Comparison of ENCODE assay signal across 8 cellular contexts in the genomic region with DNA sequence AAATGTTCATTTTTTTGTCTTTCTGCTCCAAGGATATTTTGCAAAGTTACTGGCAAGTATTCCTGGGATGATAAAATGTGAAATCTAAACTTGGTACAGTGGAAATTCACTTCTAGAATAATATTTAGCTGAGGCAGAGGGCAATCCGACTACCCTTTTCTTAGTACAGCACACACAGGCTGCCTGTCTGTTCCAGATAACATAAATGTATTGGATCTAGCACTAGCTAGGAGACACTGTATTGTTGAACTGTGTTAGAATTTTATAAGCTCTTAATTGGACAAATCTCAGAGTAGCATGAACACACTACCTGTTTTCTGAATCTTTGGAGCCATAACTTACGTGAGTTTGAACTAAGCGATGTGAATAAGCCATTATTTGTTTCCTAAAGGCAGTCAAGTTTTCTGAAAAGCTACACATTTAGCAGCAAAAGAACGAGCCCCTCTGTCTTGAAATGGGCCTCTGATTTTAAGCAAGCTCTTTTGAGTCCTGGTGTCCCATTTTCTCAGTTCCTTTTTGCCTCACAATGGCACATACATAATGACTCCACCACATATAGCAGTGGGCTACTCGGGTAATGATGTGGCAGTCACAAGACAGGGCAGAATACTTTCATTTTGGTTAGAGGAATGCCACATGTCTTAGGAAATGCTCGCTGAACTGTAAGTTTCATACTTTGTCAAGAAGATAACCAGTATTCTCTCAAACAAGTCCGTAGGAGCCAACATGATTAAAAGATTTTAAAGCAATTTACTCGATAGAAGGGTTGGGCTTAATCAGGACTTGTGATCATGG.
DNase-seq lines count a peak whose midpoint lies in the region; ATAC-seq, FAIRE-seq and TF ChIP-seq lines count a peak whose summit lies in the region.

No MANE protein-coding gene starts in this region.

- no peak overlapping the region for H3K9ac ChIP-seq in HepG2 (ENCODE audit: insufficient read depth, low read depth, low read length)

- TF ChIP-seq CTCF in HepG2 (CRISPR knock-in tag; IDR thresholded peaks at IDR 0.05) = no peak
- no peak for TF ChIP-seq CTCF in transverse colon (IDR thresholded peaks at IDR 0.05)

- H3K4me3 Mint-ChIP-seq in activated naive CD4-positive, alpha-beta T cell treated with anti-CD3 and anti-CD28 coated beads, Interleukin-2, amount 10 ng/mL, durations not matched to agents 7 days and 5 days = peak overlapping the region; percentile 79

- BruUV-seq in HepG2 (replicated peaks; lab: Mats Ljungman, UMichigan) = no TSS peak

- H3K27ac ChIP-seq in HepG2 (ENCODE audit: extremely low read length, insufficient read depth, low read length) (no peak overlapping the region), transverse colon (peak overlapping the region; percentile 28 to 67 (median 44))

- intact Hi-C loops in HepG2 (cut with micrococcal nuclease; ENCODE audit: unreplicated experiment) = no loop called here
- intact Hi-C loops in transverse colon (cut with DNase I; ENCODE audit: low total_unique reads) = no loop called here

- H3K4me1 ChIP-seq in HepG2 (ENCODE audit: insufficient read depth, low read length) (peaks cover 14% of the 10 kb centered on the region), transverse colon (peaks cover 0 to 5% (median 2%) of the 10 kb centered on the region in 4 donors)

- H4K20me1 ChIP-seq in HepG2 (ENCODE audit: insufficient read depth, low read length) = no peaks in the 10 kb centered on the region

- H3K27me3 ChIP-seq in HepG2 (ENCODE audit: control insufficient read depth in 1 of 2, insufficient read depth in 2 of 2, low read length in 2 of 2) (0 out of 5 replicates have a peak, but pooled peaks cover 0 to 6% of the 10 kb centered on the region in 2 experiments), transverse colon (no peaks in the 10 kb centered on the region)

- H3K27ac Mint-ChIP-seq in activated naive CD4-positive, alpha-beta T cell treated with anti-CD3 and anti-CD28 coated beads, Interleukin-2, amount 10 ng/mL, durations not matched to agents 7 days and 5 days = peak overlapping the region; percentile 92

- H3K9me3 Mint-ChIP-seq in activated naive CD4-positive, alpha-beta T cell treated with anti-CD3 and anti-CD28 coated beads, Interleukin-2, amount 10 ng/mL, durations not matched to agents 7 days and 5 days = no peaks in the 10 kb centered on the region

- no peaks in the 10 kb centered on the region for H3K79me2 ChIP-seq in HepG2 (ENCODE audit: insufficient read depth, low read length)

- POLR2A ChIA-PET in HepG2 (lab: Yijun Ruan, JAX) = interaction anchor here (0.6 kb wide), 1 partner anchor 9 kb away, joined by 3 read pairs; no protein-coding TSS in a partner anchor

- 30% methylated on average over 8 of the region's 8 CpGs for WGBS in HepG2 (ENCODE audit: low lambda C conversion rate)
- WGBS in transverse colon (ENCODE audit: low coverage in 1 of 2), 2 donors = 48 to 72% methylated on average over 4 to 8 of the region's 8 CpGs

- TF ChIP-seq RAD21 in HepG2 (CRISPR knock-in tag; IDR thresholded peaks at IDR 0.05) = no peak

- peaks cover 14% of the 10 kb centered on the region for H3K36me3 Mint-ChIP-seq in activated naive CD4-positive, alpha-beta T cell treated with anti-CD3 and anti-CD28 coated beads, Interleukin-2, amount 10 ng/mL, durations not matched to agents 7 days and 5 days

- H3K9me3 ChIP-seq in HepG2 (ENCODE audit: low read length) (no peaks in the 10 kb centered on the region), transverse colon (no peaks in the 10 kb centered on the region)

- CTCF ChIA-PET in activated naive CD4-positive, alpha-beta T cell treated with anti-CD3 and anti-CD28 coated beads, Interleukin-2, amount 10 ng/mL, durations not matched to agents 7 days and 5 days (lab: Charles Lee) = interaction anchor here (0.6 to 2.1 kb wide), 32 partner anchors 8 to 666 kb away, joined by 3 to 37 read pairs (median 4); no protein-coding TSS in a partner anchor
- CTCF ChIA-PET in HepG2 (lab: Yijun Ruan, JAX; ENCODE audit: low intra/inter-chr PET ratio, low total read pairs) = no interaction called here

- peak overlapping the region in 1 of 3 experiments; percentile 19; a peak in 1 of 6 replicates for H3K4me3 ChIP-seq in HepG2 (replicated peaks in 1 of 3; ENCODE audit: insufficient read depth in 1 of 3, low read depth in 2 of 3, low read length in 3 of 3)
- peak overlapping the region in 1 of 4 donors; percentile 10 for H3K4me3 ChIP-seq in transverse colon

- TF ChIP-seq POLR2A in HepG2 (IDR thresholded peaks at IDR 0.05; ENCODE audit: insufficient read depth in 1 of 2, low read depth in 2 of 2, low read length in 2 of 2) (no peak), transverse colon (IDR thresholded peaks at IDR 0.05) (no peak)

- ATAC-seq in HG03159 (IDR thresholded peaks at IDR 0.05; ENCODE audit: unreplicated experiment) (peak; percentile 99), HepG2 (peak; percentile 70)

- TF ChIP-seq EP300 in HepG2 (IDR thresholded peaks at IDR 0.05; ENCODE audit: low read depth in 2 of 2, low read length in 2 of 2) = no peak
- no peak for TF ChIP-seq EP300 in HepG2 (CRISPR knock-in tag; IDR thresholded peaks at IDR 0.05; ENCODE audit: borderline replicate concordance)
- TF ChIP-seq EP300 in transverse colon (IDR thresholded peaks at IDR 0.05; ENCODE audit: low read depth) = no peak

- peak overlapping the region; percentile 40 for H3K4me2 ChIP-seq in HepG2 (ENCODE audit: low read depth, low read length)

- H2AFZ ChIP-seq in HepG2 (ENCODE audit: low read length) = peak overlapping the region; percentile 10

- H3K36me3 ChIP-seq in HepG2 (replicated peaks in 1 of 2; ENCODE audit: control insufficient read depth in 1 of 2, insufficient read depth in 2 of 2, low read length in 2 of 2) (no peaks in the 10 kb centered on the region), transverse colon (no peaks in the 10 kb centered on the region)

- in situ Hi-C loops in HepG2 (cut with HindIII; ENCODE audit: extremely low pct_ligation_motif_present, low pct_unique_long_range_greater_than_20kb) (no loop called here), transverse colon (cut with MboI; ENCODE audit: low pct_ligation_motif_present in 1 of 4, low pct_unique_long_range_greater_than_20kb in 1 of 4, low sequenced_read_pairs in 3 of 4) (loop anchor here in 2 of 4 donors (25.0 kb wide), 1 partner anchor 421 kb away; no protein-coding TSS in a partner anchor)

- DNase-seq in AML-193 (lab: John Stamatoyannopoulos, UW) (peak; percentile 63 to 72), GM19240 (ENCODE audit: insufficient read length, low spot score) (peak; percentile 27), HepG2 (ENCODE audit: low spot score) (no peak), transverse colon (no peak), NCI-H345 treated with DMSO at 0.1 percent for 48 hours (lab: John Stamatoyannopoulos, UW; ENCODE audit: unreplicated experiment) (no peak), SKM-1 treated with dmso at 0.1 percent for 144 hours (lab: John Stamatoyannopoulos, UW; ENCODE audit: unreplicated experiment) (no peak)
- peak; percentile 52 for DNase-seq in activated naive CD4-positive, alpha-beta T cell treated with anti-CD3 and anti-CD28 coated beads, Interleukin-2, amount 10 ng/mL, durations not matched to agents 7 days and 5 days

- FAIRE-seq in HepG2 (lab: Jason Lieb, UNC) = no peak

- H3K4me1 Mint-ChIP-seq in activated naive CD4-positive, alpha-beta T cell treated with anti-CD3 and anti-CD28 coated beads, Interleukin-2, amount 10 ng/mL, durations not matched to agents 7 days and 5 days = peaks cover 25% of the 10 kb centered on the region

- H3K27me3 Mint-ChIP-seq in activated naive CD4-positive, alpha-beta T cell treated with anti-CD3 and anti-CD28 coated beads, Interleukin-2, amount 10 ng/mL, durations not matched to agents 7 days and 5 days = peaks cover 4% of the 10 kb centered on the region

TF ChIP-seq in HepG2, 621 proteins besides CTCF, POLR2A, EP300 and RAD21:
- TF ChIP-seq ARID2 (CRISPR knock-in tag; IDR thresholded peaks at IDR 0.05; ENCODE audit: borderline replicate concordance) (0 out of 2 replicates have a peak, but pooled peaks have one; percentile 23), SOX5 (CRISPR knock-in tag; IDR thresholded peaks at IDR 0.05; ENCODE audit: borderline replicate concordance) (no peak)

Comparison
In these comparisons a context has a peak if more than half of its experiments do, and no peak if none do; other contexts are left out.
1. DNase-seq: peak in AML-193 (2 of 2), GM19240 (single experiment) and activated naive CD4-positive, alpha-beta T cell treated with anti-CD3 and anti-CD28 coated beads, Interleukin-2, amount 10 ng/mL, durations not matched to agents 7 days and 5 days (single experiment); none in HepG2 (single experiment), transverse colon (single experiment), NCI-H345 treated with DMSO at 0.1 percent for 48 hours (single experiment) and SKM-1 treated with dmso at 0.1 percent for 144 hours (single experiment).